Comparison of ENCODE assay signal across 7 cellular contexts in the genomic region with DNA sequence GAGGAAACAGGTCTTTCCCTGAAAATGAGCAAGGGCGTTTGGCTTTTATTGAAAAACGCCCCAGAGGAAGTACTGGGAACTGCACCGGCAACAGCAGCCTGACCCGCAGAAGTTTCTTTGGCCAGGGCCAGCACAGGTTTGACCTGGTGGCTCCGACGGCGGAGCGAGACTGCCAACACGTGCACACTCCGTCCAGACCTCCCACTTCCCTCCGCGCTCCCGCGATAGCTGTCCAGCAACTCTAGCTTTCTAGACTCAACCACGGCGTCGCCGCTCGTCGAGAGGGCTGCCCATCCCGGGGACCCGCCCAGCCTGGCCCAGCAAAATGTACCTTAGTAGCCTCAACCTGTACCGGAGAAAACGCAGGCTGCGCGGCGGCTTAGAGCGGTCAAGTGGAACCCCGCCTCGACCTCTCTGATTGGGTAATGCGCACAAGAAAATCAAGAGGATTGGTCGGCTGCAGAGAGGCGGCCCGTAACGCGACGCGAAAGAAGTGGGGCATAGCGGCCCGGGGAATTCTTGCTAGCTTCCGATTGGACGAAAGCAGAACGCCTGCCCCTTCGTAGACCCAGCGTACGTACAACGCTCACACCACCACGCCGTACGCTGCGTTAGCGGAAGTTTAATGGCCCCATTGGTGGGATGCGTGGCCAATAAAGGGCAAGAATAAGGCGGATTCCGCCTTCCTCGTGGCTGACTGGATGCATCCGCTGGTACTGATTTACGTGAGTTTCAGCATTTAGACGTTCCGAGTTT.
DNase-seq lines count a peak whose midpoint lies in the region; ATAC-seq and TF ChIP-seq lines count a peak whose summit lies in the region.

A gene with protein sequence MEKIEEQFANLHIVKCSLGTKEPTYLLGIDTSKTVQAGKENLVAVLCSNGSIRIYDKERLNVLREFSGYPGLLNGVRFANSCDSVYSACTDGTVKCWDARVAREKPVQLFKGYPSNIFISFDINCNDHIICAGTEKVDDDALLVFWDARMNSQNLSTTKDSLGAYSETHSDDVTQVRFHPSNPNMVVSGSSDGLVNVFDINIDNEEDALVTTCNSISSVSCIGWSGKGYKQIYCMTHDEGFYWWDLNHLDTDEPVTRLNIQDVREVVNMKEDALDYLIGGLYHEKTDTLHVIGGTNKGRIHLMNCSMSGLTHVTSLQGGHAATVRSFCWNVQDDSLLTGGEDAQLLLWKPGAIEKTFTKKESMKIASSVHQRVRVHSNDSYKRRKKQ (minus strand): TSS at position 399 of the 756 bp plus-strand sequence. CDS start 41,929 bp downstream, outside the sequence.

- peak; percentile 78 for ATAC-seq in GM18508 (IDR thresholded peaks at IDR 0.05; ENCODE audit: insufficient read depth, unreplicated experiment)
- ATAC-seq in HG03025 (IDR thresholded peaks at IDR 0.05; ENCODE audit: low FRiP score, unreplicated experiment) = peak; percentile 91

- H3K4me1 ChIP-seq in rectal smooth muscle tissue (ENCODE audit: control insufficient read depth, insufficient read depth, low read length) = peaks cover 3% of the 10 kb centered on the region

- H3K36me3 ChIP-seq in rectal smooth muscle tissue (ENCODE audit: control insufficient read depth, insufficient read depth, low read length) = no peaks in the 10 kb centered on the region

- H3K27me3 ChIP-seq in rectal smooth muscle tissue (ENCODE audit: control insufficient read depth, insufficient read depth, low read length) = no peaks in the 10 kb centered on the region

- peak within 1 kb of the TSS; percentile 97 for H3K27ac ChIP-seq in rectal smooth muscle tissue (ENCODE audit: low read depth, low read length)

- TF ChIP-seq CTCF in astrocyte of the cerebellum (IDR thresholded peaks at IDR 0.05; ENCODE audit: low read depth, low read length, missing control alignments) = peak; percentile 80

- H3K9ac ChIP-seq in rectal smooth muscle tissue (ENCODE audit: low read length) = peak within 1 kb of the TSS; percentile 28

- in situ Hi-C loops in astrocyte of the cerebellum (cut with HindIII; ENCODE audit: low sequenced_read_pairs) = no loop called here

- DNase-seq in NCI-H2029 treated with DMSO at 0.1 percent for 48 hours (lab: John Stamatoyannopoulos, UW) (peak; percentile 85), T-helper 9 cell (peak; percentile 88), astrocyte of the cerebellum (ENCODE audit: low read depth) (peak; percentile 99), hepatic stellate cell (ENCODE audit: low spot score) (peak; percentile 94)

- H3K4me3 ChIP-seq in astrocyte of the cerebellum (ENCODE audit: low read depth, low read length) (peak within 1 kb of the TSS; percentile 78), rectal smooth muscle tissue (ENCODE audit: low read length) (peak within 1 kb of the TSS; percentile 90)

Comparison
In these comparisons a context has a peak if more than half of its experiments do, and no peak if none do; other contexts are left out.
1. Peak in every context shown above with its lines: DNase-seq, ATAC-seq, H3K4me3 ChIP-seq and H3K27ac ChIP-seq.